In the genomic region with DNA sequence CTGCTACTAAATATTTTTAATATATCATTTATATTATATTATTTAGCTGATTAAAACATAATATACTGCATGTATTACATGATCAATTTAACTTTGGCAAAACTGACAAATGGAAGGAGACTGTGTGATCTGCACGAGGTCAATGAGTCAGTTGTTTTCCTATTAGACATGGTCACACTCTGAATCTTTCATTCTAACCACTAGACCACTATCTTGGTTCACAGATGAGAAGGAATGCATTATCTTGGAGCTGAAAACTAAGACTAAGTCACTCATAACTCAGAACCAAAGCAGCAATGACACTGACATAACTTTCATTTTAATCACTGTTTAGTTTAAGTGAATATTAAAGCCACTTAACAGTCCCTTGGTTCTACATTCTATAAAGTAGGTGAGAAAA, we compare ENCODE assay signal across 9 cellular contexts. TPM values are rescaled to one million over a fixed set of nuclear protein-coding genes. Genes with fewer than 3 reads are reported as not detected.
DNase-seq lines count a peak whose midpoint lies in the region; ATAC-seq and TF ChIP-seq lines count a peak whose summit lies in the region.
"Had no signal": no experiment of that assay in that cellular context is flagged by ENCODE, and none has a peak within 500 bp of the region (broad histone marks: within the 10 kb centered on the region; RNA-seq: fewer than 3 reads in every experiment).

No MANE protein-coding gene starts in this region.

- no peaks in the 10 kb centered on the region for H3K27me3 Mint-ChIP-seq in HFFc6 (ENCODE audit: insufficient read depth)
- H3K27me3 Mint-ChIP-seq in activated CD8-positive, alpha-beta T cell treated with anti-CD3 and anti-CD28 coated beads for 36 hours = no peaks in the 10 kb centered on the region
- no peaks in the 10 kb centered on the region for H3K27me3 Mint-ChIP-seq in naive thymus-derived CD4-positive, alpha-beta T cell

- H3K4me3 Mint-ChIP-seq in HFFc6 = no peak overlapping the region
- H3K4me3 Mint-ChIP-seq in activated CD8-positive, alpha-beta T cell treated with anti-CD3 and anti-CD28 coated beads for 36 hours = no peak overlapping the region
- peak overlapping the region in 1 of 10 donors; percentile 68 for H3K4me3 Mint-ChIP-seq in naive thymus-derived CD4-positive, alpha-beta T cell

- no peaks in the 10 kb centered on the region for H3K9me2 ChIP-seq in PC-9 (ENCODE audit: insufficient read depth)

- no peaks in the 10 kb centered on the region for H3F3A ChIP-seq in PC-9 (ENCODE audit: insufficient read depth, low read depth)

- H3K4me1 ChIP-seq in naive thymus-derived CD4-positive, alpha-beta T cell (ENCODE audit: control insufficient read depth in 2 of 2, insufficient read depth in 2 of 2, low read length in 2 of 2) = peaks cover 0 to 3% of the 10 kb centered on the region in 2 donors
- H3K4me1 ChIP-seq in PC-9 (replicated peaks; ENCODE audit: insufficient read depth) = no peaks in the 10 kb centered on the region

- H3K9me3 ChIP-seq in naive thymus-derived CD4-positive, alpha-beta T cell (ENCODE audit: control insufficient read depth in 2 of 3, low read length in 3 of 3) = no peaks in the 10 kb centered on the region
- no peaks in the 10 kb centered on the region for H3K9me3 ChIP-seq in PC-9 (ENCODE audit: insufficient read depth, low read depth)

- H3K27ac ChIP-seq in naive thymus-derived CD4-positive, alpha-beta T cell (ENCODE audit: low read depth, low read length) = no peak overlapping the region
- H3K27ac ChIP-seq in PC-9 = no peak overlapping the region

- ATAC-seq in GM18505 (IDR thresholded peaks at IDR 0.05; ENCODE audit: unreplicated experiment) (peak; percentile 54), GM21526 (IDR thresholded peaks at IDR 0.05; ENCODE audit: low FRiP score, unreplicated experiment) (no peak)
- peak; percentile 81 for ATAC-seq in activated CD8-positive, alpha-beta T cell treated with anti-CD3 and anti-CD28 coated beads for 36 hours
- ATAC-seq in naive thymus-derived CD4-positive, alpha-beta T cell = peak; percentile 38

- no peak overlapping the region for H2AFZ ChIP-seq in PC-9

- no peaks in the 10 kb centered on the region for H3K27me3 ChIP-seq in naive thymus-derived CD4-positive, alpha-beta T cell (ENCODE audit: control insufficient read depth in 2 of 2, insufficient read depth in 2 of 2, low read length in 2 of 2)
- H3K27me3 ChIP-seq in PC-9 (ENCODE audit: insufficient read depth, low read depth) = no peaks in the 10 kb centered on the region

- POLR2A ChIA-PET in activated CD8-positive, alpha-beta T cell treated with anti-CD3 and anti-CD28 coated beads for 36 hours (lab: Charles Lee) = interaction anchor here (0.7 to 2.4 kb wide), 4 partner anchors 12 to 37 kb away, joined by 3 to 11 read pairs (median 6); no protein-coding TSS in a partner anchor
- POLR2A ChIA-PET in naive thymus-derived CD4-positive, alpha-beta T cell (lab: Charles Lee) = interaction anchor here (1.3 to 1.5 kb wide), 2 partner anchors 13 to 37 kb away, joined by 3 to 6 read pairs; partner anchors contain the start of gene GNPTAB
- POLR2A ChIA-PET in PC-9 (lab: Charles Lee; ENCODE audit: unreplicated experiment) = no interaction called here

- peaks cover 13% of the 10 kb centered on the region for H3K36me3 Mint-ChIP-seq in HFFc6 (ENCODE audit: low read depth)
- H3K36me3 Mint-ChIP-seq in activated CD8-positive, alpha-beta T cell treated with anti-CD3 and anti-CD28 coated beads for 36 hours (ENCODE audit: low read depth) = peaks cover 46% of the 10 kb centered on the region
- H3K36me3 Mint-ChIP-seq in naive thymus-derived CD4-positive, alpha-beta T cell = peaks cover 0 to 36% (median 21%) of the 10 kb centered on the region in 5 donors

- TF ChIP-seq POLR2A in GM18505 (IDR thresholded peaks at IDR 0.05; ENCODE audit: borderline replicate concordance, extremely low read depth, insufficient read depth, insufficient read length) = no peak

- no peak overlapping the region for H3K4me2 ChIP-seq in PC-9

- peaks cover 25% of the 10 kb centered on the region for H3K4me1 Mint-ChIP-seq in HFFc6 (ENCODE audit: low read depth)
- peaks cover 54% of the 10 kb centered on the region for H3K4me1 Mint-ChIP-seq in activated CD8-positive, alpha-beta T cell treated with anti-CD3 and anti-CD28 coated beads for 36 hours (ENCODE audit: low read depth)
- H3K4me1 Mint-ChIP-seq in naive thymus-derived CD4-positive, alpha-beta T cell = peaks cover 8 to 51% (median 26%) of the 10 kb centered on the region in 7 donors

- no peaks in the 10 kb centered on the region for H4K20me1 ChIP-seq in PC-9 (ENCODE audit: insufficient read depth)

- CTCF ChIA-PET in activated CD8-positive, alpha-beta T cell treated with anti-CD3 and anti-CD28 coated beads for 36 hours (lab: Charles Lee) = interaction anchor here (0.8 to 7.9 kb wide), 7 partner anchors 14 to 46 kb away, joined by 3 to 141 read pairs (median 34); partner anchors contain the start of gene GNPTAB
- CTCF ChIA-PET in naive thymus-derived CD4-positive, alpha-beta T cell (lab: Charles Lee) = interaction anchor here (0.6 to 5.8 kb wide), 6 partner anchors 25 to 50 kb away, joined by 3 to 32 read pairs (median 5); partner anchors contain the start of gene GNPTAB
- CTCF ChIA-PET in PC-9 (lab: Charles Lee) = no interaction called here

- DNase-seq in HFFc6 (peak; percentile 76), PC-9 (no peak), NCI-H1436 (lab: John Stamatoyannopoulos, UW) (no peak), NCI-H2081 (lab: John Stamatoyannopoulos, UW) (no peak)
- peak; percentile 35 for DNase-seq in activated CD8-positive, alpha-beta T cell treated with anti-CD3 and anti-CD28 coated beads for 36 hours
- DNase-seq in naive thymus-derived CD4-positive, alpha-beta T cell = no peak

- peaks cover 0 to 15% (median 3%) of the 10 kb centered on the region in 3 experiments for H3K36me3 ChIP-seq in naive thymus-derived CD4-positive, alpha-beta T cell (ENCODE audit: control insufficient read depth in 2 of 3, insufficient read depth in 3 of 3, low read length in 3 of 3)
- no peaks in the 10 kb centered on the region for H3K36me3 ChIP-seq in PC-9 (ENCODE audit: low read depth)

- H3K27ac Mint-ChIP-seq in HFFc6 = no peak overlapping the region
- peak overlapping the region; percentile 85 for H3K27ac Mint-ChIP-seq in activated CD8-positive, alpha-beta T cell treated with anti-CD3 and anti-CD28 coated beads for 36 hours
- peak overlapping the region in 2 of 9 donors; percentile 2 to 69 for H3K27ac Mint-ChIP-seq in naive thymus-derived CD4-positive, alpha-beta T cell

- intact Hi-C loops in activated CD8-positive, alpha-beta T cell treated with anti-CD3 and anti-CD28 coated beads for 36 hours (cut with micrococcal nuclease) = no loop called here
- intact Hi-C loops in naive thymus-derived CD4-positive, alpha-beta T cell (cut with micrococcal nuclease) = loop anchor here in 1 of 2 donors (2.0 kb wide), 1 partner anchor 21 kb away; no protein-coding TSS in a partner anchor
- intact Hi-C loops in PC-9 (cut with micrococcal nuclease; ENCODE audit: unreplicated experiment) = no loop called here

- H3K79me2 ChIP-seq in PC-9 (ENCODE audit: low read depth) = no peaks in the 10 kb centered on the region

- no peaks in the 10 kb centered on the region for H3K9me3 Mint-ChIP-seq in HFFc6
- no peaks in the 10 kb centered on the region for H3K9me3 Mint-ChIP-seq in activated CD8-positive, alpha-beta T cell treated with anti-CD3 and anti-CD28 coated beads for 36 hours
- peaks cover 0 to 1% (median 0%) of the 10 kb centered on the region in 11 donors for H3K9me3 Mint-ChIP-seq in naive thymus-derived CD4-positive, alpha-beta T cell

- TF ChIP-seq CTCF in HFFc6 (IDR thresholded peaks at IDR 0.05) (no peak), PC-9 (conservative IDR thresholded peaks at IDR 0.05) (no peak)
- TF ChIP-seq CTCF in activated CD8-positive, alpha-beta T cell treated with anti-CD3 and anti-CD28 coated beads for 36 hours (IDR thresholded peaks at IDR 0.05) = no peak

- BruUV-seq in PC-9 (replicated peaks; lab: Mats Ljungman, UMichigan) = no TSS peak

- H3K4me3 ChIP-seq in naive thymus-derived CD4-positive, alpha-beta T cell (ENCODE audit: low read length) = no peak overlapping the region
- no peak overlapping the region for H3K4me3 ChIP-seq in PC-9

RNA-seq across cellular contexts. Expression of gene GNPTAB, which starts 37.4 kb away (rescaled TPM):
- total RNA-seq in HFFc6 (2021; fragmentation: NEBNext Ultra II Directional; extraction: Animal tissue kit (Norgen Biotek cat#: 25700)) = 10 to 100 TPM; 37.1 to 53.6 (median 44.9) TPM
- total RNA-seq in activated CD8-positive, alpha-beta T cell treated with anti-CD3 and anti-CD28 coated beads for 36 hours = 10 to 100 TPM; 52.4 to 56.9 TPM
- total RNA-seq in naive thymus-derived CD4-positive, alpha-beta T cell = 10 to 100 TPM; 42.0 to 85.1 (median 62.2) TPM
- polyA plus RNA-seq in naive thymus-derived CD4-positive, alpha-beta T cell = 10 to 100 TPM; 28.2 to 33.5 TPM
- total RNA-seq in PC-9 (2021) = 22.0 and 26.5 TPM in 2 replicates

RNA-seq across cellular contexts. Expression of gene SYCP3, which starts 54.1 kb away (rescaled TPM):
- not detected for total RNA-seq in HFFc6 (2021; fragmentation: NEBNext Ultra II Directional; extraction: Animal tissue kit (Norgen Biotek cat#: 25700))
- total RNA-seq in activated CD8-positive, alpha-beta T cell treated with anti-CD3 and anti-CD28 coated beads for 36 hours = under 1 TPM; 0.09 to 0.36 TPM
- total RNA-seq in naive thymus-derived CD4-positive, alpha-beta T cell = under 1 TPM in 4 of 5 experiments, not detected in 1; 0.35 to 0.87 (median 0.63) TPM
- under 1 TPM in 1 of 2 donors, not detected in 1; 0.23 TPM for polyA plus RNA-seq in naive thymus-derived CD4-positive, alpha-beta T cell
- 0.09 TPM in 1 of 2 replicates, not detected in the other for total RNA-seq in PC-9 (2021)
- total RNA-seq: cardiac septum had no signal

Comparison
In these comparisons a context has a peak if more than half of its experiments do, and no peak if none do; other contexts are left out.
1. DNase-seq: peak in HFFc6 (single experiment) and activated CD8-positive, alpha-beta T cell treated with anti-CD3 and anti-CD28 coated beads for 36 hours (single experiment); none in naive thymus-derived CD4-positive, alpha-beta T cell (0 of 9), PC-9 (0 of 2), NCI-H1436 (single experiment) and NCI-H2081 (0 of 2).